Comparison of ENCODE assay signal across 9 cellular contexts in genomic region chr16:74107795-74108610, GRCh38.
A peak's percentile ranks its signal among the peaks of the same experiment; 100 is the strongest.
DNase-seq lines count a peak whose midpoint lies in the region; ATAC-seq, FAIRE-seq and TF ChIP-seq lines count a peak whose summit lies in the region.
"Had no signal": no experiment of that assay in that cellular context is flagged by ENCODE, and none has a peak within 500 bp of the region (broad histone marks: within the 10 kb centered on the region; RNA-seq: fewer than 3 reads in every experiment).

No MANE protein-coding gene starts in this region.

- no peak for TF ChIP-seq POLR2A in A549 (IDR thresholded peaks at IDR 0.05; ENCODE audit: low read length)

- peak overlapping the region; percentile 6 for H3K4me3 Mint-ChIP-seq in activated naive CD4-positive, alpha-beta T cell treated with anti-CD3 and anti-CD28 coated beads, Interleukin-2, amount 10 ng/mL, durations not matched to agents 7 days and 5 days
- peak overlapping the region; percentile 18 to 60 for H3K4me3 Mint-ChIP-seq in stimulated activated naive B cell treated with anti-CD40 and anti-IgM and Interleukin-4, amounts not matched to agents 10 μg/mL and 1 μg/mL and 100 μg/mL, for 72 hours

- H3K4me2 ChIP-seq in A549: peak overlapping the region; percentile 69

- peak overlapping the region; percentile 35 for H3K4me3 ChIP-seq in A549
- no peak overlapping the region for H3K4me3 ChIP-seq in HFF-Myc (replicated peaks; ENCODE audit: low read depth, low read length)

- TF ChIP-seq CTCF in A549 (IDR thresholded peaks at IDR 0.05) (peak; percentile 60), HFF-Myc (IDR thresholded peaks at IDR 0.05; ENCODE audit: low read depth, low read length, missing control alignments) (peak; percentile 84)

- H3K9me3 Mint-ChIP-seq in activated naive CD4-positive, alpha-beta T cell treated with anti-CD3 and anti-CD28 coated beads, Interleukin-2, amount 10 ng/mL, durations not matched to agents 7 days and 5 days: no peaks in the 10 kb centered on the region
- no peaks in the 10 kb centered on the region for H3K9me3 Mint-ChIP-seq in stimulated activated naive B cell treated with anti-CD40 and anti-IgM and Interleukin-4, amounts not matched to agents 10 μg/mL and 1 μg/mL and 100 μg/mL, for 72 hours

- no peak overlapping the region for H3K27ac Mint-ChIP-seq in activated naive CD4-positive, alpha-beta T cell treated with anti-CD3 and anti-CD28 coated beads, Interleukin-2, amount 10 ng/mL, durations not matched to agents 7 days and 5 days
- H3K27ac Mint-ChIP-seq in stimulated activated naive B cell treated with anti-CD40 and anti-IgM and Interleukin-4, amounts not matched to agents 10 μg/mL and 1 μg/mL and 100 μg/mL, for 72 hours: no peak overlapping the region
- H3K27ac Mint-ChIP-seq: IgD-negative memory B cell had no signal

- CTCF ChIA-PET in A549 (lab: Yijun Ruan, JAX): interaction anchor here (0.6 to 2.0 kb wide), 14 partner anchors 8 to 1257 kb away, joined by 3 to 7 read pairs (median 4); no protein-coding TSS in a partner anchor
- CTCF ChIA-PET in activated naive CD4-positive, alpha-beta T cell treated with anti-CD3 and anti-CD28 coated beads, Interleukin-2, amount 10 ng/mL, durations not matched to agents 7 days and 5 days (lab: Charles Lee): interaction anchor here (0.9 to 1.4 kb wide), 5 partner anchors 42 to 1983 kb away, joined by 3 to 5 read pairs (median 3); no protein-coding TSS in a partner anchor

- whole genome bisulfite sequencing in A549 (ENCODE audit: missing lambda C conversion rate): 11% methylated on average over 18 of the region's 18 CpGs

- no peak for TF ChIP-seq EP300 in A549 (IDR thresholded peaks at IDR 0.05)

- H3K36me3 Mint-ChIP-seq in activated naive CD4-positive, alpha-beta T cell treated with anti-CD3 and anti-CD28 coated beads, Interleukin-2, amount 10 ng/mL, durations not matched to agents 7 days and 5 days: no peaks in the 10 kb centered on the region
- no peaks in the 10 kb centered on the region for H3K36me3 Mint-ChIP-seq in stimulated activated naive B cell treated with anti-CD40 and anti-IgM and Interleukin-4, amounts not matched to agents 10 μg/mL and 1 μg/mL and 100 μg/mL, for 72 hours
- H3K36me3 Mint-ChIP-seq: IgD-negative memory B cell had no signal

- POLR2A ChIA-PET in A549 (lab: Yijun Ruan, JAX): no interaction called here

- no peak overlapping the region for H3K27ac ChIP-seq in A549

- peak; percentile 42 to 70 for DNase-seq in A549 (ENCODE audit: low read depth in 1 of 2, low spot score in 1 of 2)
- DNase-seq in ELR (ENCODE audit: low read depth): peak; percentile 38
- DNase-seq in HFF-Myc (ENCODE audit: extremely low read depth, low read depth): peak; percentile 35
- DNase-seq in NCI-H69 (lab: John Stamatoyannopoulos, UW): peak; percentile 56
- DNase-seq in activated naive CD4-positive, alpha-beta T cell treated with anti-CD3 and anti-CD28 coated beads, Interleukin-2, amount 10 ng/mL, durations not matched to agents 7 days and 5 days: peak; percentile 50
- peak; percentile 22 for DNase-seq in inferior parietal cortex (ENCODE audit: extremely low spot score)
- peak; percentile 13 for DNase-seq in stimulated activated naive B cell treated with anti-CD40 and anti-IgM and Interleukin-4, amounts not matched to agents 10 μg/mL and 1 μg/mL and 100 μg/mL, for 72 hours

- peak; percentile 40 to 68; a peak in 4 of 5 replicates for TF ChIP-seq RAD21 in A549 (conservative IDR thresholded peaks at IDR 0.05 in 1 of 2, IDR thresholded peaks at IDR 0.05 in 1 of 2)

- H3K4me1 Mint-ChIP-seq in activated naive CD4-positive, alpha-beta T cell treated with anti-CD3 and anti-CD28 coated beads, Interleukin-2, amount 10 ng/mL, durations not matched to agents 7 days and 5 days: no peaks in the 10 kb centered on the region
- peaks cover 2 to 9% of the 10 kb centered on the region in 2 donors for H3K4me1 Mint-ChIP-seq in stimulated activated naive B cell treated with anti-CD40 and anti-IgM and Interleukin-4, amounts not matched to agents 10 μg/mL and 1 μg/mL and 100 μg/mL, for 72 hours

- ATAC-seq in A549: peak; percentile 95 to 96
- ATAC-seq in stimulated activated naive B cell treated with anti-CD40 and anti-IgM and Interleukin-4, amounts not matched to agents 10 μg/mL and 1 μg/mL and 100 μg/mL, for 72 hours (replicated peaks): peak; percentile 47 to 69
- no peak for ATAC-seq in GM21360 (IDR thresholded peaks at IDR 0.05; ENCODE audit: unreplicated experiment)

- H3K9me3 ChIP-seq in A549: no peaks in the 10 kb centered on the region

- no peaks in the 10 kb centered on the region for H3K4me1 ChIP-seq in A549

- FAIRE-seq in A549 (lab: Jason Lieb, UNC): no peak

- H3K27me3 Mint-ChIP-seq in activated naive CD4-positive, alpha-beta T cell treated with anti-CD3 and anti-CD28 coated beads, Interleukin-2, amount 10 ng/mL, durations not matched to agents 7 days and 5 days: no peaks in the 10 kb centered on the region
- peaks cover 0 to 6% of the 10 kb centered on the region in 2 donors for H3K27me3 Mint-ChIP-seq in stimulated activated naive B cell treated with anti-CD40 and anti-IgM and Interleukin-4, amounts not matched to agents 10 μg/mL and 1 μg/mL and 100 μg/mL, for 72 hours

TF ChIP-seq in A549, 52 proteins besides CTCF, POLR2A, EP300 and RAD21:
- TF ChIP-seq CHD2 (IDR thresholded peaks at IDR 0.05; ENCODE audit: low read length, partially characterized antibody) (no peak), SMC3 (IDR thresholded peaks at IDR 0.05) (peak; percentile 35; the same call in 1 of the 3 replicates), CEBPB (IDR thresholded peaks at IDR 0.05) (no peak), CBX2 (IDR thresholded peaks at IDR 0.05; ENCODE audit: borderline replicate concordance, low read depth) (no peak), TFCP2L1 (CRISPR knock-in tag; IDR thresholded peaks at IDR 0.05) (no peak), NFE2L2 (conservative IDR thresholded peaks at IDR 0.05; ENCODE audit: low read length) (no peak), RNF2 (IDR thresholded peaks at IDR 0.05; ENCODE audit: borderline replicate concordance, low read depth) (no peak)
